Comparison of ENCODE assay signal across 8 cellular contexts in genomic region chr1:35930593-35931423, GRCh38.
DNase-seq lines count a peak whose midpoint lies in the region; ATAC-seq lines count a peak whose summit lies in the region.

Gene AGO3 (plus strand): TSS chr1:35931105. CDS start chr1:35931427, 322 bp downstream.

- DNase-seq in AG08396 (ENCODE audit: low spot score) = peak; percentile 93
- DNase-seq in NCI-H345 (lab: John Stamatoyannopoulos, UW) = peak; percentile 88
- DNase-seq in activated CD4-positive, CD25-positive, alpha-beta regulatory T cell treated with anti-CD3 and anti-CD28 coated beads, Interleukin-2, amount 50 U/mL, for 16 hours (ENCODE audit: low read depth, low spot score) = peak; percentile 71
- DNase-seq in caudate nucleus (lab: John Stamatoyannopoulos, UW) = peak in 59 of 61 donors; percentile 27 to 89 (median 74)
- peak; percentile 79 for DNase-seq in iris pigment epithelial cell (ENCODE audit: low read depth)
- DNase-seq in stimulated activated CD4-positive, alpha-beta T cell treated with anti-CD3 and anti-CD28 coated beads, Interleukin-12 subunit alpha, Interleukin-12 subunit beta, amount 100 ng/mL, for 24 hours (ENCODE audit: low read depth in 2 of 2) = peak; percentile 76 to 86

- H3K27ac ChIP-seq in caudate nucleus (ENCODE audit: low read depth, low read length) = peak within 1 kb of the TSS; percentile 97

- ATAC-seq in GM19035 (IDR thresholded peaks at IDR 0.05; ENCODE audit: unreplicated experiment) (peak; percentile 87), HG03280 (IDR thresholded peaks at IDR 0.05; ENCODE audit: unreplicated experiment) (peak; percentile 84)

Comparison
In these comparisons a context has a peak if more than half of its experiments do, and no peak if none do; other contexts are left out.
1. Peak in every context shown above with its lines: DNase-seq, ATAC-seq and H3K27ac ChIP-seq.